ENCODE assay signal across 14 cellular contexts in genomic region chr16:81551821-81552304, GRCh38.
A peak's percentile ranks its signal among the peaks of the same experiment; 100 is the strongest.
DNase-seq lines count a peak whose midpoint lies in the region; ATAC-seq and TF ChIP-seq lines count a peak whose summit lies in the region.
"Had no signal": no experiment of that assay in that cellular context is flagged by ENCODE, and none has a peak within 500 bp of the region (broad histone marks: within the 10 kb centered on the region; RNA-seq: fewer than 3 reads in every experiment).

No MANE protein-coding gene starts in this region.

- no peak overlapping the region for H3K4me3 ChIP-seq in GM23248
- no peak overlapping the region for H3K4me3 ChIP-seq in OCI-LY7 (ENCODE audit: low read depth, low read length, poor library complexity, severe bottlenecking)
- H3K4me3 ChIP-seq: dorsolateral prefrontal cortex had no signal

- peaks cover 97% of the 10 kb centered on the region for H3K79me2 ChIP-seq in GM23248 (ENCODE audit: insufficient read depth)
- H3K79me2 ChIP-seq in OCI-LY7 (ENCODE audit: insufficient read depth, low read depth, low read length) = no peaks in the 10 kb centered on the region

- TF ChIP-seq CTCF in GM13976 (IDR thresholded peaks at IDR 0.05; ENCODE audit: borderline replicate concordance, control extremely low read depth, extremely low read depth, insufficient read depth, missing control alignments) (no peak), OCI-LY7 (conservative IDR thresholded peaks at IDR 0.05; ENCODE audit: low read length) (no peak)

- no peak overlapping the region for H2AFZ ChIP-seq in GM23248
- no peak overlapping the region for H2AFZ ChIP-seq in OCI-LY7 (ENCODE audit: low read length)

- H3K9me3 ChIP-seq in GM23248 (ENCODE audit: low read depth) (no peaks in the 10 kb centered on the region), OCI-LY7 (ENCODE audit: low read length) (no peaks in the 10 kb centered on the region)

- H3F3A ChIP-seq in GM23248 (ENCODE audit: insufficient read depth) = peaks cover 25% of the 10 kb centered on the region

- no peak overlapping the region for H3K4me3 Mint-ChIP-seq in activated T-helper 1 cell treated with anti-CD3 and anti-CD28 coated beads, Interleukin-12 subunit alpha, Interleukin-12 subunit beta, Interleukin-2, Interleukin-4 antibody, amounts not matched to agents 30 ng/mL and 10 ng/mL and 1 ng/mL, durations not matched to agents 14 hours and 24 hours and 36 hours
- H3K4me3 Mint-ChIP-seq: activated B cell treated with CpG ODN at 0.5 μM for 24 hours had no signal

- CTCF ChIA-PET in OCI-LY7 (lab: Charles Lee; ENCODE audit: unreplicated experiment) = no interaction called here

- H3K27me3 Mint-ChIP-seq in activated T-helper 1 cell treated with anti-CD3 and anti-CD28 coated beads, Interleukin-12 subunit alpha, Interleukin-12 subunit beta, Interleukin-2, Interleukin-4 antibody, amounts not matched to agents 30 ng/mL and 10 ng/mL and 1 ng/mL, durations not matched to agents 14 hours and 24 hours and 36 hours (ENCODE audit: insufficient read depth) = no peaks in the 10 kb centered on the region
- H3K27me3 Mint-ChIP-seq: activated B cell treated with CpG ODN at 0.5 μM for 24 hours had no signal

- H3K9me3 Mint-ChIP-seq in activated T-helper 1 cell treated with anti-CD3 and anti-CD28 coated beads, Interleukin-12 subunit alpha, Interleukin-12 subunit beta, Interleukin-2, Interleukin-4 antibody, amounts not matched to agents 30 ng/mL and 10 ng/mL and 1 ng/mL, durations not matched to agents 14 hours and 24 hours and 36 hours = no peaks in the 10 kb centered on the region
- H3K9me3 Mint-ChIP-seq: activated B cell treated with CpG ODN at 0.5 μM for 24 hours had no signal

- WGBS in GM23248 (ENCODE audit: low coverage in 1 of 2, low lambda C conversion rate in 2 of 2, missing lambda C conversion rate in 2 of 2), 2 experiments = 87 to 94% methylated on average over 11 of the region's 11 CpGs

- peak overlapping the region; percentile 71 for H3K9ac ChIP-seq in GM23248

- H3K4me1 ChIP-seq in GM23248 (ENCODE audit: insufficient read depth) = peaks cover 39% of the 10 kb centered on the region
- no peaks in the 10 kb centered on the region for H3K4me1 ChIP-seq in OCI-LY7 (ENCODE audit: insufficient read depth, low read length, poor library complexity, severe bottlenecking)

- no TSS peak for BruUV-seq in OCI-LY7 (replicated peaks; lab: Mats Ljungman, UMichigan)

- in situ Hi-C loops in GM23248 (cut with MboI) = no loop called here
- in situ Hi-C loops in GM13976 (cut with MboI; ENCODE audit: low sequenced_read_pairs, unreplicated experiment) = no loop called here

- no peaks in the 10 kb centered on the region for H3K36me3 ChIP-seq in GM23248 (ENCODE audit: low read depth)
- H3K36me3 ChIP-seq in OCI-LY7 (ENCODE audit: insufficient read depth, low read length) = no peaks in the 10 kb centered on the region

- H3K9me2 ChIP-seq in GM23248 (ENCODE audit: insufficient read depth) = no peaks in the 10 kb centered on the region
- H3K9me2 ChIP-seq in OCI-LY7 (ENCODE audit: insufficient read depth, low read length) = no peaks in the 10 kb centered on the region

- no peaks in the 10 kb centered on the region for H3K27me3 ChIP-seq in GM23248 (replicated peaks; ENCODE audit: insufficient read depth)
- H3K27me3 ChIP-seq: dorsolateral prefrontal cortex had no signal

- ATAC-seq in left cardiac atrium (peak in 1 of 2 donors; percentile 62), GM18498 (IDR thresholded peaks at IDR 0.05; ENCODE audit: unreplicated experiment) (no peak)

- peak; percentile 50 for DNase-seq in GM23248
- no peak for DNase-seq in activated T-helper 1 cell treated with anti-CD3 and anti-CD28 coated beads, Interleukin-12 subunit alpha, Interleukin-12 subunit beta, Interleukin-2, Interleukin-4 antibody, amounts not matched to agents 30 ng/mL and 10 ng/mL and 1 ng/mL, durations not matched to agents 14 hours and 24 hours and 36 hours (ENCODE audit: low spot score)
- DNase-seq in left cardiac atrium = peak; percentile 73
- DNase-seq in non-pigmented ciliary epithelial cell (ENCODE audit: low read depth) = peak; percentile 30
- DNase-seq in GM13976 (ENCODE audit: low spot score) = no peak
- no peak for DNase-seq in OCI-LY7 (ENCODE audit: low spot score)
- DNase-seq in NCI-H2029 (lab: John Stamatoyannopoulos, UW) = no peak
- DNase-seq: activated B cell treated with CpG ODN at 0.5 μM for 24 hours, activated gamma-delta T cell, COR-L47, dorsolateral prefrontal cortex, hippocampal formation, occipital lobe had no signal

- peak overlapping the region; percentile 52 for H3K27ac Mint-ChIP-seq in activated T-helper 1 cell treated with anti-CD3 and anti-CD28 coated beads, Interleukin-12 subunit alpha, Interleukin-12 subunit beta, Interleukin-2, Interleukin-4 antibody, amounts not matched to agents 30 ng/mL and 10 ng/mL and 1 ng/mL, durations not matched to agents 14 hours and 24 hours and 36 hours
- H3K27ac Mint-ChIP-seq: activated B cell treated with CpG ODN at 0.5 μM for 24 hours had no signal

- POLR2A ChIA-PET in OCI-LY7 (lab: Charles Lee) = no interaction called here

- intact Hi-C loops in activated T-helper 1 cell treated with anti-CD3 and anti-CD28 coated beads, Interleukin-12 subunit alpha, Interleukin-12 subunit beta, Interleukin-2, Interleukin-4 antibody, amounts not matched to agents 30 ng/mL and 10 ng/mL and 1 ng/mL, durations not matched to agents 14 hours and 24 hours and 36 hours (cut with micrococcal nuclease) = loop anchor here (2.0 to 5.0 kb wide), 2 partner anchors 17 to 45 kb away; no protein-coding TSS in a partner anchor
- intact Hi-C loops in left cardiac atrium (cut with DNase I) = no loop called here
- intact Hi-C loops in OCI-LY7 (cut with micrococcal nuclease; ENCODE audit: unreplicated experiment) = no loop called here

- H3K4me2 ChIP-seq in GM23248 (ENCODE audit: unreplicated experiment) (peak overlapping the region; percentile 43), OCI-LY7 (ENCODE audit: low read length) (no peak overlapping the region)

- H3K4me1 Mint-ChIP-seq in activated T-helper 1 cell treated with anti-CD3 and anti-CD28 coated beads, Interleukin-12 subunit alpha, Interleukin-12 subunit beta, Interleukin-2, Interleukin-4 antibody, amounts not matched to agents 30 ng/mL and 10 ng/mL and 1 ng/mL, durations not matched to agents 14 hours and 24 hours and 36 hours (ENCODE audit: low read depth) = peaks cover 43% of the 10 kb centered on the region

- H4K20me1 ChIP-seq in GM23248 (ENCODE audit: insufficient read depth) (no peaks in the 10 kb centered on the region), OCI-LY7 (ENCODE audit: insufficient read depth, low read length) (no peaks in the 10 kb centered on the region; the same call in 1 of the 2 replicates)

- H3K36me3 Mint-ChIP-seq in activated T-helper 1 cell treated with anti-CD3 and anti-CD28 coated beads, Interleukin-12 subunit alpha, Interleukin-12 subunit beta, Interleukin-2, Interleukin-4 antibody, amounts not matched to agents 30 ng/mL and 10 ng/mL and 1 ng/mL, durations not matched to agents 14 hours and 24 hours and 36 hours (ENCODE audit: low read depth) = peaks cover 9% of the 10 kb centered on the region

- peak overlapping the region; percentile 95 for H3K27ac ChIP-seq in GM23248
- no peak overlapping the region for H3K27ac ChIP-seq in OCI-LY7 (ENCODE audit: low read depth, low read length, poor library complexity, severe bottlenecking)

Comparison
In these comparisons a context has a peak if more than half of its experiments do, and no peak if none do; other contexts are left out.
1. DNase-seq: peak in GM23248 (single experiment), left cardiac atrium (single experiment) and non-pigmented ciliary epithelial cell (single experiment); none in activated T-helper 1 cell treated with anti-CD3 and anti-CD28 coated beads, Interleukin-12 subunit alpha, Interleukin-12 subunit beta, Interleukin-2, Interleukin-4 antibody, amounts not matched to agents 30 ng/mL and 10 ng/mL and 1 ng/mL, durations not matched to agents 14 hours and 24 hours and 36 hours (single experiment), GM13976 (single experiment), OCI-LY7 (single experiment) and NCI-H2029 (single experiment).